8 cellular contexts compared by ENCODE assay signal in genomic region chr4:154549894-154550790, GRCh38. TPM values are rescaled to one million over a fixed set of nuclear protein-coding genes. Genes with fewer than 3 reads are reported as not detected.
DNase-seq lines count a peak whose midpoint lies in the region; ATAC-seq and TF ChIP-seq lines count a peak whose summit lies in the region.

PLRG1 (minus strand) TSS chr4:154550400; CDS start chr4:154550308, 92 bp downstream.

- H3K4me3 ChIP-seq in HUES64 (ENCODE audit: low read length) (peak within 1 kb of the TSS; percentile 96), OCI-LY1 (ENCODE audit: low read depth, low read length, poor library complexity, severe bottlenecking) (peak within 1 kb of the TSS; percentile 96)

- 4% methylated on average over 51 of the region's 51 CpGs for WGBS in HUES64

- H3K27me3 ChIP-seq in HUES64 (ENCODE audit: insufficient read depth, low read length), result no peaks in the 10 kb centered on the region
- H3K27me3 ChIP-seq in OCI-LY1 (ENCODE audit: insufficient read depth, low read length), result no peaks in the 10 kb centered on the region

- peak within 1 kb of the TSS; percentile 82 for H3K9ac ChIP-seq in HUES64 (ENCODE audit: low read depth, low read length)
- H3K9ac ChIP-seq in OCI-LY1 (ENCODE audit: low read length), result peak within 1 kb of the TSS; percentile 80

- H3K4me1 ChIP-seq in HUES64 (ENCODE audit: insufficient read depth, low read length), result peaks cover 13% of the 10 kb centered on the region; the same call in 1 of the 2 replicates
- H3K4me1 ChIP-seq in OCI-LY1 (ENCODE audit: insufficient read depth, low read length, severe bottlenecking), result peaks cover 21% of the 10 kb centered on the region

- H2AFZ ChIP-seq in OCI-LY1 (ENCODE audit: low read length), result peak within 1 kb of the TSS; percentile 92; the same call in 1 of the 2 replicates

- no peaks in the 10 kb centered on the region for H3K9me3 ChIP-seq in HUES64 (ENCODE audit: insufficient read depth, low read depth, low read length)
- H3K9me3 ChIP-seq in OCI-LY1 (ENCODE audit: low read length), result no peaks in the 10 kb centered on the region

- H3K36me3 ChIP-seq in HUES64 (ENCODE audit: insufficient read depth, low read length) (peaks cover 34% of the 10 kb centered on the region), OCI-LY1 (ENCODE audit: insufficient read depth, low read length) (peaks cover 26% of the 10 kb centered on the region)

- in situ Hi-C loops in endometrial microvascular endothelial cells (cut with HindIII; ENCODE audit: inconsistent ontology term, low pct_unique_long_range_greater_than_20kb, low sequenced_read_pairs), result no loop called here

- no peaks in the 10 kb centered on the region for H3K9me2 ChIP-seq in OCI-LY1 (ENCODE audit: low read depth, low read length)

- peak; percentile 98 for ATAC-seq in GM21447 (IDR thresholded peaks at IDR 0.05; ENCODE audit: unreplicated experiment)

- peak within 1 kb of the TSS; percentile 62 for H3K27ac ChIP-seq in HUES64 (ENCODE audit: low read depth, low read length)
- H3K27ac ChIP-seq in OCI-LY1 (ENCODE audit: low read depth, low read length, poor library complexity, severe bottlenecking), result no peak within 1 kb of the TSS

- no peaks in the 10 kb centered on the region; the same call in 1 of the 2 replicates for H4K20me1 ChIP-seq in OCI-LY1 (ENCODE audit: insufficient read depth, low read length)

- peak within 1 kb of the TSS; percentile 91 for H3K4me2 ChIP-seq in OCI-LY1 (ENCODE audit: low read length)

- no peaks in the 10 kb centered on the region for H3F3A ChIP-seq in OCI-LY1 (ENCODE audit: insufficient read depth, low read length)

- DNase-seq in D341Med (ENCODE audit: low spot score) (peak; percentile 97), mesenteric fat pad (ENCODE audit: low spot score) (peak; percentile 99)
- peak; percentile 96 for DNase-seq in activated CD8-positive, alpha-beta memory T cell treated with anti-CD3 and anti-CD28 coated beads, Interleukin-2, amount 50 U/mL, for 4 hours
- DNase-seq in stimulated activated CD8-positive, alpha-beta memory T cell treated with anti-CD3 and anti-CD28 coated beads, Interleukin-15, amount 100 ng/mL, for 24 hours (ENCODE audit: low read depth), result peak; percentile 94

- H3K79me2 ChIP-seq in OCI-LY1 (ENCODE audit: insufficient read depth, low read length), result peaks cover 19% of the 10 kb centered on the region

- TF ChIP-seq CTCF in OCI-LY1 (IDR thresholded peaks at IDR 0.05; ENCODE audit: low read length), result no peak

RNA-seq across cellular contexts. Expression of gene PLRG1, which starts in this region (rescaled TPM):
- 80.5 TPM for polyA plus RNA-seq in HUES64 (2013, experiment 1 of 2)
- 68.7 TPM for polyA plus RNA-seq in HUES64 (2013, experiment 2 of 2)
- 73.2 TPM for total RNA-seq in endometrial microvascular endothelial cells (ENCODE audit: inconsistent ontology term)
- total RNA-seq in mesenteric fat pad, result 66.8 TPM
